9 cellular contexts compared by ENCODE assay signal in genomic region chr22:26592368-26593015, GRCh38. TPM values are rescaled to one million over a fixed set of nuclear protein-coding genes. Genes with fewer than 3 reads are reported as not detected.
DNase-seq lines count a peak whose midpoint lies in the region; ATAC-seq and TF ChIP-seq lines count a peak whose summit lies in the region.
"Had no signal": no experiment of that assay in that cellular context is flagged by ENCODE, and none has a peak within 500 bp of the region (broad histone marks: within the 10 kb centered on the region; RNA-seq: fewer than 3 reads in every experiment).

No MANE protein-coding gene starts in this region.

- ATAC-seq in GM18870 (IDR thresholded peaks at IDR 0.05; ENCODE audit: unreplicated experiment) (peak; percentile 49), HG02938 (IDR thresholded peaks at IDR 0.05; ENCODE audit: unreplicated experiment) (peak; percentile 58)

- WGBS in ovary, 3 donors: 71 to 81% (median 75%) methylated on average over 5 of the region's 5 CpGs

- TF ChIP-seq CTCF in ovary (IDR thresholded peaks at IDR 0.05): no peak

- H3K27ac Mint-ChIP-seq in T-helper 2 cell treated with Interferon-gamma antibody and Interleukin-4, amounts not matched to agents 5 μg/mL and 100 μg/mL, for 36 hours: peak overlapping the region; percentile 76

- no peaks in the 10 kb centered on the region for H3K36me3 ChIP-seq in ovary

- H3K27me3 Mint-ChIP-seq in T-helper 2 cell treated with Interferon-gamma antibody and Interleukin-4, amounts not matched to agents 5 μg/mL and 100 μg/mL, for 36 hours (ENCODE audit: low read depth): peaks cover 10% of the 10 kb centered on the region

- intact Hi-C loops in ovary (cut with DNase I): no loop called here

- DNase-seq in T-helper 2 cell treated with Interferon-gamma antibody and Interleukin-4, amounts not matched to agents 5 μg/mL and 100 μg/mL, for 36 hours (ENCODE audit: low spot score): peak; percentile 21
- DNase-seq in midbrain (lab: John Stamatoyannopoulos, UW): peak; percentile 5
- DNase-seq in NCI-H187 treated with DMSO at 0.1 percent for 48 hours (lab: John Stamatoyannopoulos, UW): no peak
- no peak for DNase-seq in ovary
- DNase-seq in NCI-H1092 (lab: John Stamatoyannopoulos, UW): no peak
- DNase-seq in H4 (ENCODE audit: low spot score): no peak

- TF ChIP-seq POLR2A in ovary (IDR thresholded peaks at IDR 0.05): no peak

- TF ChIP-seq EP300 in ovary (IDR thresholded peaks at IDR 0.05): no peak

- no peaks in the 10 kb centered on the region for H3K9me3 Mint-ChIP-seq in T-helper 2 cell treated with Interferon-gamma antibody and Interleukin-4, amounts not matched to agents 5 μg/mL and 100 μg/mL, for 36 hours

- no peaks in the 10 kb centered on the region for H3K9me3 ChIP-seq in ovary

- H3K4me3 ChIP-seq in ovary: no peak overlapping the region

- peak overlapping the region; percentile 72 for H3K4me3 Mint-ChIP-seq in T-helper 2 cell treated with Interferon-gamma antibody and Interleukin-4, amounts not matched to agents 5 μg/mL and 100 μg/mL, for 36 hours

- H3K27me3 ChIP-seq in ovary: no peaks in the 10 kb centered on the region

- peaks cover 39% of the 10 kb centered on the region for H3K4me1 Mint-ChIP-seq in T-helper 2 cell treated with Interferon-gamma antibody and Interleukin-4, amounts not matched to agents 5 μg/mL and 100 μg/mL, for 36 hours (ENCODE audit: low read depth)

- H3K36me3 Mint-ChIP-seq in T-helper 2 cell treated with Interferon-gamma antibody and Interleukin-4, amounts not matched to agents 5 μg/mL and 100 μg/mL, for 36 hours (ENCODE audit: low read depth): peaks cover 7% of the 10 kb centered on the region

- H3K4me1 ChIP-seq in ovary (ENCODE audit: insufficient read depth): peaks cover 2% of the 10 kb centered on the region

- H3K27ac ChIP-seq in ovary: no peak overlapping the region

RNA-seq across cellular contexts. Expression of gene TPST2, which starts 2.6 kb away (rescaled TPM):
- total RNA-seq in ovary: 10 to 100 TPM; 10.5 to 28.5 (median 15.5) TPM
- 10 to 100 TPM; 14.7 to 15.0 TPM for polyA plus RNA-seq in ovary
- total RNA-seq in H4 (2014; rRNA removed; shearing (Covaris generic)): 13.8 and 14.2 TPM in 2 replicates

RNA-seq across cellular contexts. Expression of gene CRYBB1, which starts 25.3 kb away (rescaled TPM):
- 1 to 10 TPM in 1 of 7 donors, under 1 TPM in 4, not detected in 2; 0.26 to 1.4 (median 0.34) TPM for total RNA-seq in ovary
- under 1 TPM; 0.48 to 0.80 TPM for polyA plus RNA-seq in ovary
- total RNA-seq in H4 (2014; rRNA removed; shearing (Covaris generic)): not detected in 2 replicates
- total RNA-seq: epithelial cell of proximal tubule had no signal

RNA-seq across cellular contexts. Expression of gene CRYBA4, which starts 29.3 kb away (rescaled TPM):
- under 1 TPM in 1 of 7 donors, not detected in 6; 0.59 TPM for total RNA-seq in ovary
- not detected for polyA plus RNA-seq in ovary
- not detected in 2 replicates for total RNA-seq in H4 (2014; rRNA removed; shearing (Covaris generic))
- total RNA-seq: epithelial cell of proximal tubule had no signal

Comparison
In these comparisons a context has a peak if more than half of its experiments do, and no peak if none do; other contexts are left out.
1. DNase-seq: peak in T-helper 2 cell treated with Interferon-gamma antibody and Interleukin-4, amounts not matched to agents 5 μg/mL and 100 μg/mL, for 36 hours (single experiment) and midbrain (single experiment); none in NCI-H187 treated with DMSO at 0.1 percent for 48 hours (single experiment), ovary (0 of 5), NCI-H1092 (single experiment) and H4 (single experiment).